ENCODE assay signal across 15 cellular contexts in the genomic region with DNA sequence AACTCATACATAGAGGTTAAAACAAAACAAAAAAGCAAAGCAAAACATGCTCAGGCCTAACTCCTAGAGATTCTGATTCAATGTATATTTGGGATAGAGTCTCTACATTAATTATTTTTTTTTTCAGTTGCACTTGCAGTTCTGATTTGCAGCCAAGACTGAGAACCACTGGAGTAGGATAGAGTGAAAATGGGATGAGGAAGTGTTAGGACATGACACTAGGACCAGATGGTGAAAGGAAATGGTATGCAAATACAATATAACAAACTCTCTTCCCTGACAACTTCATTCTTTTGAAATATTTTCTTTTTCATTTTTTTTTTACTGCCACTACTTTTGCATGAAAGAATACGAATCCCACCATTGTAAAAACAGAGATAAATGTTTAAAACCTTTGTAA. TPM values are rescaled to one million over a fixed set of nuclear protein-coding genes. Genes with fewer than 3 reads are reported as not detected.
DNase-seq lines count a peak whose midpoint lies in the region; ATAC-seq and TF ChIP-seq lines count a peak whose summit lies in the region.
"Had no signal": no experiment of that assay in that cellular context is flagged by ENCODE, and none has a peak within 500 bp of the region (broad histone marks: within the 10 kb centered on the region; RNA-seq: fewer than 3 reads in every experiment).

No MANE protein-coding gene starts in this region.

- no peak for TF ChIP-seq POLR2A in prostate gland (IDR thresholded peaks at IDR 0.05)

- H3K36me3 ChIP-seq in ACC112 (ENCODE audit: insufficient read depth, low read length) (peaks cover 5% of the 10 kb centered on the region; the same call in 1 of the 2 replicates), left ventricle myocardium inferior (no peaks in the 10 kb centered on the region), prostate gland (no peaks in the 10 kb centered on the region), WERI-Rb-1 (no peaks in the 10 kb centered on the region)
- no peaks in the 10 kb centered on the region for H3K36me3 ChIP-seq in CD8-positive, alpha-beta memory T cell (ENCODE audit: insufficient read depth, low read length)

- H3K27me3 ChIP-seq in ACC112 (ENCODE audit: insufficient read depth, low read length): no peaks in the 10 kb centered on the region
- H3K27me3 ChIP-seq in CD8-positive, alpha-beta memory T cell (ENCODE audit: insufficient read depth, low read length, poor library complexity, severe bottlenecking): no peaks in the 10 kb centered on the region
- no peaks in the 10 kb centered on the region for H3K27me3 ChIP-seq in left ventricle myocardium inferior (ENCODE audit: low read depth)
- no peaks in the 10 kb centered on the region for H3K27me3 ChIP-seq in prostate gland (replicated peaks; ENCODE audit: insufficient read depth)
- no peaks in the 10 kb centered on the region for H3K27me3 ChIP-seq in WERI-Rb-1 (ENCODE audit: insufficient read depth, low read depth, severe bottlenecking)

- H3K4me1 Mint-ChIP-seq in CD8-positive, alpha-beta memory T cell: peaks cover 12 to 36% (median 25%) of the 10 kb centered on the region in 3 donors
- H3K4me1 Mint-ChIP-seq in immature natural killer cell: peaks cover 18 to 25% of the 10 kb centered on the region in 2 donors

- peaks cover 12% of the 10 kb centered on the region for H3K79me2 ChIP-seq in ACC112 (ENCODE audit: control insufficient read depth, insufficient read depth, low read length, unreplicated experiment)

- H3K4me3 ChIP-seq in ACC112 (ENCODE audit: low read depth, low read length): peak overlapping the region; percentile 84
- H3K4me3 ChIP-seq in CD8-positive, alpha-beta memory T cell (ENCODE audit: low read length): no peak overlapping the region
- H3K4me3 ChIP-seq in left ventricle myocardium inferior: no peak overlapping the region
- H3K4me3 ChIP-seq in prostate gland: no peak overlapping the region
- H3K4me3 ChIP-seq in WERI-Rb-1 (ENCODE audit: low read depth, low read length): no peak overlapping the region
- H3K4me3 ChIP-seq: K562 had no signal

- CTCF ChIA-PET in CD8-positive, alpha-beta memory T cell (lab: Charles Lee): interaction anchor here (0.9 to 1.1 kb wide), 2 partner anchors 28 to 73 kb away, joined by 3 read pairs; no protein-coding TSS in a partner anchor

- H3K9me3 Mint-ChIP-seq in CD8-positive, alpha-beta memory T cell: no peaks in the 10 kb centered on the region
- no peaks in the 10 kb centered on the region for H3K9me3 Mint-ChIP-seq in immature natural killer cell

- ATAC-seq in Right ventricle myocardium superior (ENCODE audit: poor library complexity): no peak
- ATAC-seq: K562; stimulated activated naive CD8-positive, alpha-beta T cell treated with anti-CD3 and anti-CD28 coated beads, Interleukin-15, Interleukin-2, amounts not matched to agents 100 U/mL and 50 U/mL, for 24 hours had no signal

- H3K9me3 ChIP-seq in CD8-positive, alpha-beta memory T cell (ENCODE audit: low read length): no peaks in the 10 kb centered on the region
- H3K9me3 ChIP-seq in left ventricle myocardium inferior (replicated peaks): no peaks in the 10 kb centered on the region
- no peaks in the 10 kb centered on the region for H3K9me3 ChIP-seq in prostate gland
- H3K9me3 ChIP-seq in WERI-Rb-1 (ENCODE audit: severe bottlenecking): no peaks in the 10 kb centered on the region

- POLR2A ChIA-PET in CD8-positive, alpha-beta memory T cell (lab: Charles Lee): no interaction called here

- intact Hi-C loops in Right ventricle myocardium superior (cut with DNase I): loop anchor here (10.0 kb wide), 1 partner anchor 1283 kb away; no protein-coding TSS in a partner anchor
- intact Hi-C loops in left ventricle myocardium inferior (cut with micrococcal nuclease): no loop called here
- intact Hi-C loops in prostate gland (cut with DNase I): loop anchor here (5.0 to 10.0 kb wide), 2 partner anchors 793 to 1280 kb away; no protein-coding TSS in a partner anchor

- peaks cover 0 to 4% of the 10 kb centered on the region in 2 donors for H3K27me3 Mint-ChIP-seq in CD8-positive, alpha-beta memory T cell
- peaks cover 0 to 13% (median 2%) of the 10 kb centered on the region in 3 donors for H3K27me3 Mint-ChIP-seq in immature natural killer cell (ENCODE audit: low read depth in 3 of 3)

- peak overlapping the region; percentile 14 to 98 (median 91) for H3K4me3 Mint-ChIP-seq in CD8-positive, alpha-beta memory T cell
- H3K4me3 Mint-ChIP-seq in immature natural killer cell: peak overlapping the region; percentile 23 to 93 (median 42)

- H3K27ac ChIP-seq in ACC112 (ENCODE audit: low read depth, low read length): peak overlapping the region; percentile 84; the same call in 1 of the 2 replicates
- no peak overlapping the region for H3K27ac ChIP-seq in CD8-positive, alpha-beta memory T cell (ENCODE audit: low read depth, low read length)
- no peak overlapping the region for H3K27ac ChIP-seq in left ventricle myocardium inferior (replicated peaks)
- no peak overlapping the region for H3K27ac ChIP-seq in prostate gland
- H3K27ac ChIP-seq in WERI-Rb-1: no peak overlapping the region
- H3K27ac ChIP-seq: SK-N-MC had no signal

- 89% methylated on average over 1 of the region's 1 CpG for WGBS in prostate gland

- H3K36me3 Mint-ChIP-seq in CD8-positive, alpha-beta memory T cell: peaks cover 0 to 3% (median 0%) of the 10 kb centered on the region in 3 donors
- H3K36me3 Mint-ChIP-seq in immature natural killer cell: no peaks in the 10 kb centered on the region

- H3K4me1 ChIP-seq in ACC112 (ENCODE audit: control insufficient read depth, insufficient read depth, low read length, unreplicated experiment) (peaks cover 18% of the 10 kb centered on the region), left ventricle myocardium inferior (peaks cover 24% of the 10 kb centered on the region), prostate gland (replicated peaks) (peaks cover 6% of the 10 kb centered on the region)
- peaks cover 14% of the 10 kb centered on the region for H3K4me1 ChIP-seq in CD8-positive, alpha-beta memory T cell (ENCODE audit: insufficient read depth, low read length)

- no peak for DNase-seq in CD8-positive, alpha-beta memory T cell
- DNase-seq in NCI-H69 (lab: John Stamatoyannopoulos, UW): peak; percentile 46
- DNase-seq in immature natural killer cell: no peak
- DNase-seq in Right ventricle myocardium superior: no peak
- no peak for DNase-seq in left ventricle myocardium inferior
- no peak for DNase-seq in prostate gland (ENCODE audit: low spot score)
- DNase-seq in WERI-Rb-1: no peak
- DNase-seq: DND-41; islet precursor cell; NCI-H510A treated with DMSO at 0.1 percent for 48 hours; occipital lobe; stimulated activated naive CD8-positive, alpha-beta T cell treated with anti-CD3 and anti-CD28 coated beads, Interleukin-15, Interleukin-2, amounts not matched to agents 100 U/mL and 50 U/mL, for 24 hours had no signal

- H2AFZ ChIP-seq in ACC112 (ENCODE audit: low read length, unreplicated experiment): no peak overlapping the region

- peak overlapping the region; percentile 73 to 100 (median 92) for H3K27ac Mint-ChIP-seq in CD8-positive, alpha-beta memory T cell
- peak overlapping the region in 5 of 6 donors; percentile 45 to 91 (median 80) for H3K27ac Mint-ChIP-seq in immature natural killer cell

- TF ChIP-seq CTCF in left ventricle myocardium inferior (IDR thresholded peaks at IDR 0.05; ENCODE audit: borderline replicate concordance) (no peak), prostate gland (IDR thresholded peaks at IDR 0.05) (no peak), WERI-Rb-1 (IDR thresholded peaks at IDR 0.05; ENCODE audit: low read depth, low read length) (no peak)

RNA-seq across cellular contexts. Expression of a gene that starts 1.8 kb away (rescaled TPM):
- 1 to 10 TPM; 2.4 to 3.7 TPM for total RNA-seq in CD8-positive, alpha-beta memory T cell
- polyA plus RNA-seq in CD8-positive, alpha-beta memory T cell: 1.1 TPM
- polyA plus RNA-seq in immature natural killer cell: 1 to 10 TPM in 2 of 3 donors, under 1 TPM in 1; 0.84 to 6.9 (median 2.7) TPM
- 3.4 TPM for total RNA-seq in Right ventricle myocardium superior
- 2.0 TPM for total RNA-seq in left ventricle myocardium inferior
- total RNA-seq in prostate gland: 10 to 100 TPM; 13.8 to 14.1 TPM
- total RNA-seq: K562 had no signal
- polyA plus RNA-seq: K562 had no signal

RNA-seq across cellular contexts. Expression of a gene that starts 1.9 kb away (rescaled TPM):
- 1 to 10 TPM; 4.6 to 7.0 TPM for total RNA-seq in CD8-positive, alpha-beta memory T cell
- 1.7 TPM for polyA plus RNA-seq in CD8-positive, alpha-beta memory T cell
- polyA plus RNA-seq in immature natural killer cell: 1 to 10 TPM in 1 of 3 donors, under 1 TPM in 1, not detected in 1; 0.41 to 1.1 TPM
- total RNA-seq in Right ventricle myocardium superior: 4.2 TPM
- total RNA-seq in left ventricle myocardium inferior: 2.3 TPM
- 10 to 100 TPM in 1 of 2 donors, 1 to 10 TPM in 1; 8.6 to 27.8 TPM for total RNA-seq in prostate gland
- polyA plus RNA-seq: K562 had no signal
